In the genomic region with DNA sequence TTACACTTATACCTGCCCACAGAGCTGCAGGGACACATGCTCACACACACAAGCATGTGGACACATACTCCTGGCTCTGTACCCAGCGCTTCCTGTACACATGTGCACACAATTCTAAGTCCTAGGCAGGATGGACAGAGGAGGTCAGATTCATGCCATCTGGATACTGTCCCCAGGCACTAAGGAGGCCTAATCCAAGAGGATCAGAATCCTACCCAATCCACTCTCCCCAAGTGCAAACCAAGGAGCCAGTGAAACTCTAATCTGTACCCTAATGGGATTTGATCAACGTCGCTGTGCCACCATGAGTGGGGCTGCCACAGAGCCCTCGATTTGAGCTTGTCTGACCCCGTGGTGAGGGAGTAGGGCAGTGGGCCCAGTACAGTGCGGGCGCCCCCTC, we compare ENCODE assay signal across 25 cellular contexts.
"Had no signal": no experiment of that assay in that cellular context is flagged by ENCODE, and none has a peak within 500 bp of the region (broad histone marks: within the 10 kb centered on the region; RNA-seq: fewer than 3 reads in every experiment).

No MANE protein-coding gene starts in this region.

- H3K4me3 Mint-ChIP-seq: activated CD4-positive, alpha-beta memory T cell treated with anti-CD3 and anti-CD28 coated beads for 36 hours; activated CD4-positive, alpha-beta T cell treated with anti-CD3 and anti-CD28 coated beads, Interleukin-2, amount 10 ng/mL, durations not matched to agents 7 days and 5 days; activated naive CD4-positive, alpha-beta T cell treated with anti-CD3 and anti-CD28 coated beads, Interleukin-2, amount 10 ng/mL, durations not matched to agents 7 days and 5 days; activated naive CD8-positive, alpha-beta T cell treated with anti-CD3 and anti-CD28 coated beads for 36 hours; activated T-cell treated with anti-CD3 and anti-CD28 coated beads, Interleukin-2, amount 50 U/mL, for 72 hours; T-helper 17 cell had no signal

- H3K9me3 ChIP-seq: ascending aorta, body of pancreas had no signal

- ATAC-seq: activated T-cell treated with anti-CD3 and anti-CD28 coated beads, Interleukin-2, amount 50 U/mL, for 72 hours; body of pancreas; T-helper 17 cell had no signal

- H3K36me3 Mint-ChIP-seq: activated CD4-positive, alpha-beta memory T cell treated with anti-CD3 and anti-CD28 coated beads for 36 hours; activated naive CD4-positive, alpha-beta T cell treated with anti-CD3 and anti-CD28 coated beads, Interleukin-2, amount 10 ng/mL, durations not matched to agents 7 days and 5 days; activated naive CD8-positive, alpha-beta T cell treated with anti-CD3 and anti-CD28 coated beads for 36 hours had no signal

- H3K27ac ChIP-seq: ascending aorta, body of pancreas, cardiac muscle cell had no signal

- H3K27me3 Mint-ChIP-seq: activated CD4-positive, alpha-beta T cell treated with anti-CD3 and anti-CD28 coated beads, Interleukin-2, amount 10 ng/mL, durations not matched to agents 7 days and 5 days; activated naive CD4-positive, alpha-beta T cell treated with anti-CD3 and anti-CD28 coated beads, Interleukin-2, amount 10 ng/mL, durations not matched to agents 7 days and 5 days; activated naive CD8-positive, alpha-beta T cell treated with anti-CD3 and anti-CD28 coated beads for 36 hours had no signal

- H3K4me1 ChIP-seq: ascending aorta, body of pancreas had no signal

- H3K9me3 Mint-ChIP-seq: activated CD4-positive, alpha-beta memory T cell treated with anti-CD3 and anti-CD28 coated beads for 36 hours; activated CD4-positive, alpha-beta T cell treated with anti-CD3 and anti-CD28 coated beads, Interleukin-2, amount 10 ng/mL, durations not matched to agents 7 days and 5 days; activated naive CD4-positive, alpha-beta T cell treated with anti-CD3 and anti-CD28 coated beads, Interleukin-2, amount 10 ng/mL, durations not matched to agents 7 days and 5 days; activated naive CD8-positive, alpha-beta T cell treated with anti-CD3 and anti-CD28 coated beads for 36 hours; activated T-cell treated with anti-CD3 and anti-CD28 coated beads, Interleukin-2, amount 50 U/mL, for 72 hours; activated T-helper 2 cell treated with anti-CD3 and anti-CD28 coated beads, Interferon-gamma antibody, Interleukin-2, Interleukin-4, amounts not matched to agents 10 μg/mL and 5 μg/mL and 100 μg/mL, durations not matched to agents 14 hours and 24 hours and 36 hours had no signal

- DNase-seq: activated CD4-positive, alpha-beta memory T cell treated with anti-CD3 and anti-CD28 coated beads for 36 hours; activated CD4-positive, alpha-beta T cell treated with anti-CD3 and anti-CD28 coated beads, Interleukin-2, amount 10 ng/mL, durations not matched to agents 7 days and 5 days; activated CD4-positive, CD25-positive, alpha-beta regulatory T cell; activated CD8-positive, alpha-beta memory T cell treated with anti-CD3 and anti-CD28 coated beads, Interleukin-2, amount 50 U/mL, for 4 hours; activated gamma-delta T cell treated with Interleukin-2 at 50 U/mL for 16 hours; activated naive CD4-positive, alpha-beta T cell treated with anti-CD3 and anti-CD28 coated beads, Interleukin-2, amount 10 ng/mL, durations not matched to agents 7 days and 5 days; activated naive CD8-positive, alpha-beta T cell treated with anti-CD3 and anti-CD28 coated beads for 36 hours; activated T-cell treated with anti-CD3 and anti-CD28 coated beads, Interleukin-2, amount 50 U/mL, for 72 hours; amniotic stem cell; body of pancreas; IMR-90; Kasumi-1; KBM-7; NCI-H1048; NCI-H1417; NCI-H1930; NCI-H2227 treated with DMSO at 0.1 percent for 48 hours; NCI-H446 treated with DMSO at 0.1 percent for 48 hours; NCI-H526 treated with DMSO at 0.1 percent for 48 hours; SIG-M5; T-helper 17 cell; T-helper 9 cell had no signal

- H3K36me3 ChIP-seq: ascending aorta, cardiac muscle cell had no signal

- H3K27ac Mint-ChIP-seq: activated CD4-positive, alpha-beta memory T cell treated with anti-CD3 and anti-CD28 coated beads for 36 hours; activated CD4-positive, alpha-beta T cell treated with anti-CD3 and anti-CD28 coated beads, Interleukin-2, amount 10 ng/mL, durations not matched to agents 7 days and 5 days; activated naive CD4-positive, alpha-beta T cell treated with anti-CD3 and anti-CD28 coated beads, Interleukin-2, amount 10 ng/mL, durations not matched to agents 7 days and 5 days; activated naive CD8-positive, alpha-beta T cell treated with anti-CD3 and anti-CD28 coated beads for 36 hours; activated T-cell treated with anti-CD3 and anti-CD28 coated beads, Interleukin-2, amount 50 U/mL, for 72 hours; activated T-helper 2 cell treated with anti-CD3 and anti-CD28 coated beads, Interferon-gamma antibody, Interleukin-2, Interleukin-4, amounts not matched to agents 10 μg/mL and 5 μg/mL and 100 μg/mL, durations not matched to agents 14 hours and 24 hours and 36 hours; T-helper 17 cell had no signal

- H3K4me3 ChIP-seq: ascending aorta, body of pancreas, cardiac muscle cell had no signal
